ENCODE assay signal across 22 cellular contexts in genomic region chr9:87392091-87392490, GRCh38.
A peak's percentile ranks its signal among the peaks of the same experiment; 100 is the strongest.
DNase-seq lines count a peak whose midpoint lies in the region; ATAC-seq, FAIRE-seq and TF ChIP-seq lines count a peak whose summit lies in the region.
"Had no signal": no experiment of that assay in that cellular context is flagged by ENCODE, and none has a peak within 500 bp of the region (broad histone marks: within the 10 kb centered on the region; RNA-seq: fewer than 3 reads in every experiment).

No MANE protein-coding gene starts in this region.

- WGBS in pancreas, 2 donors, result 79 to 84% methylated on average over 2 of the region's 2 CpGs

- DNase-seq in COLO829 (ENCODE audit: low spot score) (peak; percentile 89), SK-MEL-5 (ENCODE audit: low read depth, low spot score) (peak; percentile 78), epidermal melanocyte (ENCODE audit: insufficient read length, low spot score) (peak; percentile 64), left kidney (ENCODE audit: low read depth, low spot score) (peak; percentile 58), pancreas (no peak), immature natural killer cell (no peak), tibial artery (no peak)
- no peak for DNase-seq in stimulated activated CD4-positive, alpha-beta T cell treated with anti-CD3 and anti-CD28 coated beads, Interleukin-12 subunit alpha, Interleukin-12 subunit beta, amount 100 ng/mL, for 4 hours
- DNase-seq: AML-193; CD4-positive, alpha-beta T cell; DMS153; DMS79; GDM1; H7; HFFc6 had no signal

- no peaks in the 10 kb centered on the region for H3K9me3 Mint-ChIP-seq in immature natural killer cell
- H3K9me3 Mint-ChIP-seq: CD4-positive, alpha-beta T cell; HFFc6 had no signal

- no peak for TF ChIP-seq CTCF in pancreas (IDR thresholded peaks at IDR 0.05)
- no peak for TF ChIP-seq CTCF in tibial artery (IDR thresholded peaks at IDR 0.05)

- H3K36me3 Mint-ChIP-seq in immature natural killer cell, result no peaks in the 10 kb centered on the region

- H3K9me3 ChIP-seq in pancreas (no peaks in the 10 kb centered on the region), tibial artery (no peaks in the 10 kb centered on the region)

- peaks cover 0 to 5% (median 0%) of the 10 kb centered on the region in 3 donors for H3K27me3 Mint-ChIP-seq in immature natural killer cell (ENCODE audit: low read depth in 3 of 3)

- H3K36me3 ChIP-seq in pancreas, result no peaks in the 10 kb centered on the region
- H3K36me3 ChIP-seq in tibial artery, result no peaks in the 10 kb centered on the region

- H3K27ac ChIP-seq in pancreas (no peak overlapping the region), tibial artery (no peak overlapping the region)
- H3K27ac ChIP-seq: 22Rv1, C4-2B had no signal

- H3K27me3 ChIP-seq in pancreas (no peaks in the 10 kb centered on the region), tibial artery (peaks cover 0 to 3% of the 10 kb centered on the region in 2 donors)

- intact Hi-C loops in pancreas (cut with DNase I), result loop anchor here in 1 of 3 donors (5.0 kb wide), 1 partner anchor 55 kb away; no protein-coding TSS in a partner anchor
- intact Hi-C loops in tibial artery (cut with DNase I; ENCODE audit: low total_unique reads), result no loop called here

- H3K4me1 Mint-ChIP-seq in immature natural killer cell, result no peaks in the 10 kb centered on the region

- no peak overlapping the region for H3K27ac Mint-ChIP-seq in immature natural killer cell
- H3K27ac Mint-ChIP-seq: CD4-positive, alpha-beta T cell; GM23338; HFFc6 had no signal

- H3K4me1 ChIP-seq in pancreas (peaks cover 9 to 27% (median 19%) of the 10 kb centered on the region in 3 donors), tibial artery (no peaks in the 10 kb centered on the region)

- H3K4me3 Mint-ChIP-seq in immature natural killer cell, result no peak overlapping the region
- H3K4me3 Mint-ChIP-seq: CD4-positive, alpha-beta T cell; GM23338; HFFc6 had no signal

- in situ Hi-C loops in SK-MEL-5 (cut with HindIII; ENCODE audit: low pct_unique_long_range_greater_than_20kb, low sequenced_read_pairs), result no loop called here

- ATAC-seq in pancreas, result no peak
- ATAC-seq: A549, GM23338, HCT116 had no signal

- H3K4me3 ChIP-seq in pancreas, result no peak overlapping the region
- no peak overlapping the region for H3K4me3 ChIP-seq in tibial artery
- H3K4me3 ChIP-seq: A549, GM23338 had no signal

- FAIRE-seq in pancreas (lab: Jason Lieb, UNC), result no peak
- FAIRE-seq: A549, GM12892, HTR-8/SVneo had no signal

Comparison
In these comparisons a context has a peak if more than half of its experiments do, and no peak if none do; other contexts are left out.
1. DNase-seq: peak in COLO829 (single experiment), SK-MEL-5 (single experiment), epidermal melanocyte (single experiment) and left kidney (single experiment); none in pancreas (0 of 6), immature natural killer cell (0 of 3), tibial artery (0 of 2) and stimulated activated CD4-positive, alpha-beta T cell treated with anti-CD3 and anti-CD28 coated beads, Interleukin-12 subunit alpha, Interleukin-12 subunit beta, amount 100 ng/mL, for 4 hours (single experiment).